Comparison of ENCODE assay signal across 36 cellular contexts in genomic region chr6:93592417-93592816, GRCh38.
"Had no signal": no experiment of that assay in that cellular context is flagged by ENCODE, and none has a peak within 500 bp of the region (broad histone marks: within the 10 kb centered on the region; RNA-seq: fewer than 3 reads in every experiment).

No MANE protein-coding gene starts in this region.

- H3K4me2 ChIP-seq: KMS-11 had no signal

- DNase-seq: Karpas-422, Kasumi-1, KBM-7, KG1, MG63, MM.1S, MV-4-11, NCI-H1048, NCI-H1092, NCI-H1092 treated with DMSO at 0.1 percent for 48 hours, NCI-H1105, NCI-H1105 treated with DMSO at 0.1 percent for 48 hours, NCI-H1417, NCI-H1417 treated with DMSO at 0.1 percent for 48 hours, NCI-H1436, NCI-H1436 treated with DMSO at 0.1 percent for 48 hours, NCI-H146, NCI-H1694, NCI-H1694 treated with DMSO at 0.1 percent for 48 hours, NCI-H187, NCI-H187 treated with DMSO at 0.1 percent for 48 hours, NCI-H1930, NCI-H2029, NCI-H2029 treated with DMSO at 0.1 percent for 48 hours, NCI-H2081, NCI-H2081 treated with DMSO at 0.1 percent for 48 hours, NCI-H2107, NCI-H2171, NCI-H2227 treated with DMSO at 0.1 percent for 48 hours, NCI-H226, NCI-H345, NCI-H446, NCI-H446 treated with DMSO at 0.1 percent for 48 hours, NCI-H510A, NCI-H510A treated with DMSO at 0.1 percent for 48 hours had no signal

- H3K9ac ChIP-seq: KMS-11 had no signal

- H3K27me3 ChIP-seq: MG63 had no signal

- H3K4me3 ChIP-seq: MG63 had no signal

- H3K27ac ChIP-seq: KMS-11 had no signal

- H3K36me3 ChIP-seq: MG63 had no signal
